Comparison of ENCODE assay signal across 1 cellular context in genomic region chr4:119374616-119375015, GRCh38.
TF ChIP-seq lines count a peak whose summit lies in the region.

No MANE protein-coding gene starts in this region.

TF ChIP-seq in GM12878, 131 proteins besides CTCF, POLR2A, EP300 and RAD21:
- TF ChIP-seq RUNX3 (IDR thresholded peaks at IDR 0.05; ENCODE audit: low read length) = 0 out of 2 replicates have a peak, but pooled peaks have one; percentile 12
